23 cellular contexts compared by ENCODE assay signal in the genomic region with DNA sequence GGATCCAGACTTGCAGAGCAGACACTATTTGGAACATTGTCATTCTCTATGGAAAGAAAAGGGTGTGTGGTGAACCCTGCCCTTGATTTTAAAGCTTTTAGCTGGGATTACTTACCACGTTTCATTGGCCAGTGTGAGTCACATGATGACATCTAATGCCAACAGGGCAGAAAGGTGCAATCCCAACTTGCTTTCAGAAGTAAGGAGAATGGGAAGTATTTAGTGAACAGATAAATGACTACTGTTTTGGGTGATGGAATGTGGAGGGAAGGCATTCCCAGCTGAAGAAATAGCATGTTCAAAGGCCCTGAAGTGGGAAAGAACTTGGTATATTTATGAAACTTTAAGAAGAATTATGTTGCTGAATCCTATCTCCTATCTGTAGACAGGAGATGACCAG. TPM values are rescaled to one million over a fixed set of nuclear protein-coding genes. Genes with fewer than 3 reads are reported as not detected.
"Had no signal": no experiment of that assay in that cellular context is flagged by ENCODE, and none has a peak within 500 bp of the region (broad histone marks: within the 10 kb centered on the region; RNA-seq: fewer than 3 reads in every experiment).

No MANE protein-coding gene starts in this region.

- H3K27me3 ChIP-seq: MG63 had no signal

- H3K4me3 Mint-ChIP-seq: IgD-negative memory B cell had no signal

- H3K9me3 ChIP-seq: MG63, SK-N-SH had no signal

- ATAC-seq: HepG2, Panc1 had no signal

- H3K4me3 ChIP-seq: MG63 had no signal

- H3K36me3 ChIP-seq: MG63 had no signal

- FAIRE-seq: HepG2 had no signal

- H3K4me1 Mint-ChIP-seq: IgD-negative memory B cell had no signal

- H3K27ac Mint-ChIP-seq: IgD-negative memory B cell had no signal

- H3K9ac ChIP-seq: SK-N-SH had no signal

- H3K4me2 ChIP-seq: SK-N-SH had no signal

- DNase-seq: KBM-7, MG63, NCI-H1092, NCI-H1105 treated with DMSO at 0.1 percent for 48 hours, NCI-H1417 treated with DMSO at 0.1 percent for 48 hours, NCI-H146, NCI-H1694 treated with DMSO at 0.1 percent for 48 hours, NCI-H1930, NCI-H2081, NCI-H2107, NCI-H226, NCI-H446, NCI-H510A, NCI-H524 treated with DMSO at 0.1 percent for 48 hours, NCI-H69, NCI-H774, SHP77, SK-N-SH, SW 1271 had no signal

- H3K36me3 Mint-ChIP-seq: IgD-negative memory B cell had no signal

- H3K27ac ChIP-seq: RWPE1 had no signal

RNA-seq across cellular contexts. Expression of a gene that starts 44.5 kb away (rescaled TPM):
- total RNA-seq: HepG2 had no signal
- polyA plus RNA-seq: HepG2, IgD-negative memory B cell had no signal
